18 cellular contexts compared by ENCODE assay signal in genomic region chr4:190019023-190019858, GRCh38. TPM values are rescaled to one million over a fixed set of nuclear protein-coding genes. Genes with fewer than 3 reads are reported as not detected.
A peak's percentile ranks its signal among the peaks of the same experiment; 100 is the strongest.
DNase-seq lines count a peak whose midpoint lies in the region; ATAC-seq and TF ChIP-seq lines count a peak whose summit lies in the region.
"Had no signal": no experiment of that assay in that cellular context is flagged by ENCODE, and none has a peak within 500 bp of the region (broad histone marks: within the 10 kb centered on the region; RNA-seq: fewer than 3 reads in every experiment).

No MANE protein-coding gene starts in this region.

- H3F3A ChIP-seq in neural progenitor cell (ENCODE audit: low read depth): no peaks in the 10 kb centered on the region

- no peak for DNase-seq in activated CD4-positive, alpha-beta T cell treated with anti-CD3 and anti-CD28 coated beads, Interleukin-2, amount 10 ng/mL, durations not matched to agents 24 days and 14 days
- no peak for DNase-seq in activated CD4-positive, alpha-beta T cell treated with anti-CD3 and anti-CD28 coated beads, Interleukin-2, amount 50 U/mL, for 4 hours
- DNase-seq in ecto neural progenitor cell (ENCODE audit: low spot score): peak; percentile 50
- DNase-seq in neural progenitor cell (ENCODE audit: low spot score): peak; percentile 46
- no peak for DNase-seq in DMS79 treated with DMSO at 0.1 percent for 48 hours (lab: John Stamatoyannopoulos, UW)
- DNase-seq in NOMO-1 treated with DMSO at 0.1 percent for 48 hours (lab: John Stamatoyannopoulos, UW; ENCODE audit: unreplicated experiment): no peak
- DNase-seq: activated CD4-positive, alpha-beta T cell treated with anti-CD3 and anti-CD28 coated beads for 1 hour; amniotic stem cell; dorsolateral prefrontal cortex; mammary epithelial cell; NCI-H2029 treated with DMSO at 0.1 percent for 48 hours; uterus had no signal

- peak overlapping the region; percentile 46 for H3K4me3 Mint-ChIP-seq in activated CD4-positive, alpha-beta T cell treated with anti-CD3 and anti-CD28 coated beads, Interleukin-2, amount 10 ng/mL, durations not matched to agents 24 days and 14 days
- no peak overlapping the region for H3K4me3 Mint-ChIP-seq in neural progenitor cell

- H3K4me1 Mint-ChIP-seq in activated CD4-positive, alpha-beta T cell treated with anti-CD3 and anti-CD28 coated beads, Interleukin-2, amount 10 ng/mL, durations not matched to agents 24 days and 14 days: peaks cover 18% of the 10 kb centered on the region
- H3K4me1 Mint-ChIP-seq in neural progenitor cell: no peaks in the 10 kb centered on the region

- TF ChIP-seq CTCF in neural progenitor cell (IDR thresholded peaks at IDR 0.05): no peak

- H3K4me2 ChIP-seq in neural progenitor cell: peak overlapping the region; percentile 35
- H3K4me2 ChIP-seq: A549 had no signal

- peak overlapping the region; percentile 48 for H3K27ac Mint-ChIP-seq in activated CD4-positive, alpha-beta T cell treated with anti-CD3 and anti-CD28 coated beads, Interleukin-2, amount 10 ng/mL, durations not matched to agents 24 days and 14 days
- H3K27ac Mint-ChIP-seq in neural progenitor cell: no peak overlapping the region

- H3K9me3 ChIP-seq in HUES48 (ENCODE audit: control insufficient read depth, insufficient read depth, low read length) (no peaks in the 10 kb centered on the region; the same call in 1 of the 2 replicates), neural progenitor cell (ENCODE audit: low read depth) (no peaks in the 10 kb centered on the region)
- H3K9me3 ChIP-seq: A549, pancreas, uterus had no signal

- H3K4me3 ChIP-seq in HUES48 (ENCODE audit: low read depth, low read length) (peak overlapping the region; percentile 17; the same call in 1 of the 2 replicates), neural progenitor cell (peak overlapping the region; percentile 9)
- H3K4me3 ChIP-seq: A549, pancreas, uterus had no signal

- H3K79me2 ChIP-seq in neural progenitor cell (ENCODE audit: low read depth): no peaks in the 10 kb centered on the region

- no peaks in the 10 kb centered on the region for H4K20me1 ChIP-seq in neural progenitor cell (ENCODE audit: low read depth)

- H3K4me1 ChIP-seq in HUES48 (ENCODE audit: control insufficient read depth, insufficient read depth, low read length): no peaks in the 10 kb centered on the region
- no peaks in the 10 kb centered on the region for H3K4me1 ChIP-seq in neural progenitor cell
- H3K4me1 ChIP-seq: A549 had no signal

- intact Hi-C loops in activated CD4-positive, alpha-beta T cell treated with anti-CD3 and anti-CD28 coated beads, Interleukin-2, amount 10 ng/mL, durations not matched to agents 24 days and 14 days (cut with micrococcal nuclease): no loop called here

- H3K9ac ChIP-seq in HUES48 (ENCODE audit: low read depth, low read length) (no peak overlapping the region), neural progenitor cell (no peak overlapping the region)
- H3K9ac ChIP-seq: KMS-11 had no signal

- peaks cover 21% of the 10 kb centered on the region for H3K36me3 Mint-ChIP-seq in activated CD4-positive, alpha-beta T cell treated with anti-CD3 and anti-CD28 coated beads, Interleukin-2, amount 10 ng/mL, durations not matched to agents 24 days and 14 days (ENCODE audit: low read depth)
- no peaks in the 10 kb centered on the region for H3K36me3 Mint-ChIP-seq in neural progenitor cell

- H3K36me3 ChIP-seq in HUES48 (ENCODE audit: control insufficient read depth, insufficient read depth, low read length) (no peaks in the 10 kb centered on the region), neural progenitor cell (no peaks in the 10 kb centered on the region)
- H3K36me3 ChIP-seq: pancreas, uterus had no signal

- H3K27ac ChIP-seq in HUES48 (ENCODE audit: low read depth, low read length): no peak overlapping the region
- no peak overlapping the region for H3K27ac ChIP-seq in neural progenitor cell
- H3K27ac ChIP-seq: A549, dorsolateral prefrontal cortex, KMS-11, pancreas, uterus had no signal

- ATAC-seq in HG03432 (IDR thresholded peaks at IDR 0.05; ENCODE audit: unreplicated experiment): no peak
- ATAC-seq: A549, pancreas had no signal

- H3K27me3 ChIP-seq in HUES48 (ENCODE audit: control insufficient read depth, insufficient read depth, low read length) (peaks cover 88% of the 10 kb centered on the region), neural progenitor cell (peaks cover 87% of the 10 kb centered on the region)

- no peak overlapping the region for H2AFZ ChIP-seq in neural progenitor cell (replicated peaks)

- peaks cover 60% of the 10 kb centered on the region for H3K27me3 Mint-ChIP-seq in activated CD4-positive, alpha-beta T cell treated with anti-CD3 and anti-CD28 coated beads, Interleukin-2, amount 10 ng/mL, durations not matched to agents 24 days and 14 days
- H3K27me3 Mint-ChIP-seq in neural progenitor cell (ENCODE audit: insufficient read depth, low read depth): peaks cover 9% of the 10 kb centered on the region

- H3K9me3 Mint-ChIP-seq in activated CD4-positive, alpha-beta T cell treated with anti-CD3 and anti-CD28 coated beads, Interleukin-2, amount 10 ng/mL, durations not matched to agents 24 days and 14 days: peaks cover 25% of the 10 kb centered on the region
- H3K9me3 Mint-ChIP-seq in neural progenitor cell: peaks cover 51% of the 10 kb centered on the region

RNA-seq across cellular contexts. Expression of gene FRG2, which starts 7.8 kb away (rescaled TPM):
- not detected in 2 replicates for total RNA-seq in activated CD4-positive, alpha-beta T cell treated with anti-CD3 and anti-CD28 coated beads, Interleukin-2, amount 10 ng/mL, durations not matched to agents 24 days and 14 days
- not detected in 2 replicates for total RNA-seq in neural progenitor cell (ENCODE audit: low replicate concordance)
- total RNA-seq: dorsolateral prefrontal cortex, frontal cortex, mammary epithelial cell, pancreas, uterus had no signal

RNA-seq across cellular contexts. Expression of gene DBET, which starts 45.1 kb away (rescaled TPM):
- total RNA-seq in activated CD4-positive, alpha-beta T cell treated with anti-CD3 and anti-CD28 coated beads, Interleukin-2, amount 10 ng/mL, durations not matched to agents 24 days and 14 days: not detected in 2 replicates
- not detected in 2 replicates for total RNA-seq in neural progenitor cell (ENCODE audit: low replicate concordance)
- total RNA-seq: frontal cortex, uterus had no signal

Comparison
In these comparisons a context has a peak if more than half of its experiments do, and no peak if none do; other contexts are left out.
1. DNase-seq: peak in ecto neural progenitor cell (single experiment) and neural progenitor cell (single experiment); none in activated CD4-positive, alpha-beta T cell treated with anti-CD3 and anti-CD28 coated beads, Interleukin-2, amount 10 ng/mL, durations not matched to agents 24 days and 14 days (single experiment), activated CD4-positive, alpha-beta T cell treated with anti-CD3 and anti-CD28 coated beads, Interleukin-2, amount 50 U/mL, for 4 hours (0 of 2), DMS79 treated with DMSO at 0.1 percent for 48 hours (single experiment) and NOMO-1 treated with DMSO at 0.1 percent for 48 hours (single experiment).